ENCODE assay signal across 8 cellular contexts in genomic region chr3:12138044-12138443, GRCh38. TPM values are rescaled to one million over a fixed set of nuclear protein-coding genes. Genes with fewer than 3 reads are reported as not detected.
DNase-seq lines count a peak whose midpoint lies in the region; ATAC-seq, FAIRE-seq and TF ChIP-seq lines count a peak whose summit lies in the region.

No MANE protein-coding gene starts in this region.

- no peak for ATAC-seq in GM21717 (IDR thresholded peaks at IDR 0.05; ENCODE audit: unreplicated experiment)

- H3K27me3 Mint-ChIP-seq in activated naive CD8-positive, alpha-beta T cell treated with anti-CD3 and anti-CD28 coated beads for 36 hours: peaks cover under 1% of the 10 kb centered on the region

- no peaks in the 10 kb centered on the region for H3K36me3 Mint-ChIP-seq in activated naive CD8-positive, alpha-beta T cell treated with anti-CD3 and anti-CD28 coated beads for 36 hours

- TF ChIP-seq CTCF in GM06990 (IDR thresholded peaks at IDR 0.05; ENCODE audit: insufficient read depth, low read length, poor library complexity, severe bottlenecking) (peak; percentile 60), kidney epithelial cell (IDR thresholded peaks at IDR 0.05; ENCODE audit: insufficient read depth, low read length, poor library complexity, severe bottlenecking) (peak; percentile 56)

- no peak for DNase-seq in GM06990 (ENCODE audit: extremely low read depth, insufficient read length)
- DNase-seq in HTR-8/SVneo (ENCODE audit: insufficient read length, low spot score): peak; percentile 14
- peak; percentile 12 for DNase-seq in activated naive CD8-positive, alpha-beta T cell treated with anti-CD3 and anti-CD28 coated beads for 36 hours
- no peak for DNase-seq in kidney epithelial cell (ENCODE audit: low read depth)
- DNase-seq in NCI-H524 treated with DMSO at 0.1 percent for 48 hours (lab: John Stamatoyannopoulos, UW): no peak
- no peak for DNase-seq in NCI-H510A (lab: John Stamatoyannopoulos, UW)
- no peak for DNase-seq in NCI-H1105 treated with DMSO at 0.1 percent for 48 hours (lab: John Stamatoyannopoulos, UW)

- peaks cover 3% of the 10 kb centered on the region for H3K4me1 Mint-ChIP-seq in activated naive CD8-positive, alpha-beta T cell treated with anti-CD3 and anti-CD28 coated beads for 36 hours

- FAIRE-seq in HTR-8/SVneo (lab: Jason Lieb, UNC): no peak

- H3K27ac Mint-ChIP-seq in activated naive CD8-positive, alpha-beta T cell treated with anti-CD3 and anti-CD28 coated beads for 36 hours: no peak overlapping the region

- H3K36me3 ChIP-seq in GM06990 (ENCODE audit: control insufficient read depth, insufficient read depth, low read length) (no peaks in the 10 kb centered on the region), kidney epithelial cell (ENCODE audit: control insufficient read depth, insufficient read depth, low read length) (no peaks in the 10 kb centered on the region)

- no peak overlapping the region for H3K4me3 ChIP-seq in GM06990 (replicated peaks; ENCODE audit: low read depth, low read length)
- H3K4me3 ChIP-seq in kidney epithelial cell (ENCODE audit: low read depth, low read length): no peak overlapping the region

- no peaks in the 10 kb centered on the region for H3K9me3 Mint-ChIP-seq in activated naive CD8-positive, alpha-beta T cell treated with anti-CD3 and anti-CD28 coated beads for 36 hours

- H3K27me3 ChIP-seq in GM06990 (replicated peaks; ENCODE audit: control insufficient read depth, insufficient read depth, low read length) (no peaks in the 10 kb centered on the region), kidney epithelial cell (ENCODE audit: control insufficient read depth, insufficient read depth, low read length) (no peaks in the 10 kb centered on the region)

- no peak overlapping the region for H3K4me3 Mint-ChIP-seq in activated naive CD8-positive, alpha-beta T cell treated with anti-CD3 and anti-CD28 coated beads for 36 hours

RNA-seq across cellular contexts. Expression of gene TIMP4, which starts 20.7 kb away (rescaled TPM):
- total RNA-seq in activated naive CD8-positive, alpha-beta T cell treated with anti-CD3 and anti-CD28 coated beads for 36 hours: not detected
- total RNA-seq in kidney epithelial cell: 1.1 and 2.8 TPM in 2 replicates

Comparison
In these comparisons a context has a peak if more than half of its experiments do, and no peak if none do; other contexts are left out.
1. DNase-seq: peak in HTR-8/SVneo (single experiment) and activated naive CD8-positive, alpha-beta T cell treated with anti-CD3 and anti-CD28 coated beads for 36 hours (single experiment); none in GM06990 (single experiment), kidney epithelial cell (single experiment), NCI-H524 treated with DMSO at 0.1 percent for 48 hours (single experiment), NCI-H510A (single experiment) and NCI-H1105 treated with DMSO at 0.1 percent for 48 hours (single experiment).